In genomic region chr17:79473836-79474204, GRCh38 we compare ENCODE assay signal across 29 cellular contexts.
"Had no signal": no experiment of that assay in that cellular context is flagged by ENCODE, and none has a peak within 500 bp of the region (broad histone marks: within the 10 kb centered on the region; RNA-seq: fewer than 3 reads in every experiment).

No MANE protein-coding gene starts in this region.

- H3K27me3 ChIP-seq: ascending aorta, Peyer's patch had no signal

- H3K9me3 ChIP-seq: ascending aorta, Peyer's patch, SJSA1, SK-N-SH had no signal

- H3K4me3 ChIP-seq: ascending aorta, cardiac muscle cell, Peyer's patch, SJSA1 had no signal

- H3K4me1 ChIP-seq: ascending aorta, Peyer's patch, SJSA1 had no signal

- H3K9me2 ChIP-seq: SK-N-SH had no signal

- DNase-seq: activated CD4-positive, alpha-beta memory T cell treated with anti-CD3 and anti-CD28 coated beads for 36 hours; activated CD4-positive, alpha-beta T cell treated with anti-CD3 and anti-CD28 coated beads for 4 hours; activated CD4-positive, alpha-beta T cell treated with anti-CD3 and anti-CD28 coated beads, Interleukin-2, amount 50 U/mL, for 1 hour; activated CD8-positive, alpha-beta memory T cell treated with anti-CD3 and anti-CD28 coated beads, Interleukin-2, amount 50 U/mL, for 48 hours; activated effector memory CD4-positive, alpha-beta T cell treated with Interleukin-2 at 50 U/mL for 16 hours; activated naive CD4-positive, alpha-beta T cell treated with anti-CD3 and anti-CD28 coated beads, Interleukin-2, amount 10 ng/mL, durations not matched to agents 7 days and 5 days; activated T-cell treated with anti-CD3 and anti-CD28 coated beads, Interleukin-2, amount 50 U/mL, for 48 hours; amniotic stem cell; Karpas-422; KBM-7; NCI-H1048; NCI-H1105 treated with DMSO at 0.1 percent for 48 hours; NCI-H1436; NCI-H1694 treated with DMSO at 0.1 percent for 48 hours; NCI-H2029; NCI-H345; NK-92 treated with Interleukin-12 subunit alpha and Interleukin-12 subunit beta, amount 100 ng/mL, for 24 hours; SHP77 treated with DMSO at 0.1 percent for 48 hours; SK-N-SH had no signal

- H3K9me3 Mint-ChIP-seq: activated CD4-positive, alpha-beta memory T cell treated with anti-CD3 and anti-CD28 coated beads for 36 hours; activated naive CD4-positive, alpha-beta T cell treated with anti-CD3 and anti-CD28 coated beads, Interleukin-2, amount 10 ng/mL, durations not matched to agents 7 days and 5 days; T-helper 1 cell treated with Interleukin-12 subunit alpha and Interleukin-12 subunit beta and Interleukin-4 antibody, amounts not matched to agents 30 μg/mL and 1 μg/mL, for 36 hours; T-helper 2 cell treated with Interferon-gamma antibody and Interleukin-4, amounts not matched to agents 5 μg/mL and 100 μg/mL, for 36 hours; WTC11 had no signal

- H3K4me1 Mint-ChIP-seq: activated naive CD4-positive, alpha-beta T cell treated with anti-CD3 and anti-CD28 coated beads, Interleukin-2, amount 10 ng/mL, durations not matched to agents 7 days and 5 days had no signal

- H3K9ac ChIP-seq: SK-N-SH had no signal

- ATAC-seq: activated CD4-positive, CD25-positive, alpha-beta regulatory T cell treated with anti-CD3 and anti-CD28 coated beads, Interleukin-2, amount 50 U/mL, for 24 hours; WTC11 had no signal

- FAIRE-seq: TTC549 had no signal

- H3K36me3 ChIP-seq: ascending aorta, cardiac muscle cell, Peyer's patch, SJSA1 had no signal

- H3K4me2 ChIP-seq: SK-N-SH had no signal

- H3K27ac ChIP-seq: ascending aorta, cardiac muscle cell, SJSA1 had no signal

- H3K4me3 Mint-ChIP-seq: activated CD4-positive, alpha-beta memory T cell treated with anti-CD3 and anti-CD28 coated beads for 36 hours; activated naive CD4-positive, alpha-beta T cell treated with anti-CD3 and anti-CD28 coated beads, Interleukin-2, amount 10 ng/mL, durations not matched to agents 7 days and 5 days; activated naive CD8-positive, alpha-beta T cell; T-helper 1 cell treated with Interleukin-12 subunit alpha and Interleukin-12 subunit beta and Interleukin-4 antibody, amounts not matched to agents 30 μg/mL and 1 μg/mL, for 36 hours; T-helper 2 cell treated with Interferon-gamma antibody and Interleukin-4, amounts not matched to agents 5 μg/mL and 100 μg/mL, for 36 hours; WTC11 had no signal

- H3K36me3 Mint-ChIP-seq: activated CD4-positive, alpha-beta memory T cell treated with anti-CD3 and anti-CD28 coated beads for 36 hours; activated naive CD4-positive, alpha-beta T cell treated with anti-CD3 and anti-CD28 coated beads, Interleukin-2, amount 10 ng/mL, durations not matched to agents 7 days and 5 days; activated naive CD8-positive, alpha-beta T cell; WTC11 had no signal

- H3K27ac Mint-ChIP-seq: activated CD4-positive, alpha-beta memory T cell treated with anti-CD3 and anti-CD28 coated beads for 36 hours; activated naive CD4-positive, alpha-beta T cell treated with anti-CD3 and anti-CD28 coated beads, Interleukin-2, amount 10 ng/mL, durations not matched to agents 7 days and 5 days; activated naive CD8-positive, alpha-beta T cell; T-helper 1 cell treated with Interleukin-12 subunit alpha and Interleukin-12 subunit beta and Interleukin-4 antibody, amounts not matched to agents 30 μg/mL and 1 μg/mL, for 36 hours; T-helper 2 cell treated with Interferon-gamma antibody and Interleukin-4, amounts not matched to agents 5 μg/mL and 100 μg/mL, for 36 hours; WTC11 had no signal
